In genomic region chr4:71147261-71147660, GRCh38 we compare ENCODE assay signal across 25 cellular contexts.
"Had no signal": no experiment of that assay in that cellular context is flagged by ENCODE, and none has a peak within 500 bp of the region (broad histone marks: within the 10 kb centered on the region; RNA-seq: fewer than 3 reads in every experiment).

No MANE protein-coding gene starts in this region.

- H3K4me3 ChIP-seq: coronary artery, esophagus muscularis mucosa, gastrocnemius medialis, sigmoid colon, upper lobe of right lung had no signal

- H3K36me3 ChIP-seq: esophagus muscularis mucosa, gastrocnemius medialis, sigmoid colon, upper lobe of right lung had no signal

- H3K9me3 ChIP-seq: esophagus muscularis mucosa, gastrocnemius medialis, sigmoid colon, upper lobe of right lung had no signal

- H3K9me3 Mint-ChIP-seq: activated CD4-positive, alpha-beta memory T cell treated with anti-CD3 and anti-CD28 coated beads, Interleukin-2, amount 10 ng/mL, durations not matched to agents 7 days and 5 days; activated naive CD4-positive, alpha-beta T cell treated with anti-CD3 and anti-CD28 coated beads, Interleukin-2, amount 50 U/mL, for 24 hours; activated T-helper 1 cell treated with anti-CD3 and anti-CD28 coated beads, Interleukin-12 subunit alpha, Interleukin-12 subunit beta, Interleukin-2, Interleukin-4 antibody, amounts not matched to agents 30 ng/mL and 10 ng/mL and 1 ng/mL, durations not matched to agents 14 hours and 24 hours and 36 hours; natural killer cell had no signal

- H3K36me3 Mint-ChIP-seq: activated CD8-positive, alpha-beta memory T cell treated with anti-CD3 and anti-CD28 coated beads, Interleukin-2, amount 10 ng/mL, durations not matched to agents 7 days and 5 days; natural killer cell had no signal

- H3K27me3 Mint-ChIP-seq: activated CD4-positive, alpha-beta memory T cell treated with anti-CD3 and anti-CD28 coated beads, Interleukin-2, amount 10 ng/mL, durations not matched to agents 7 days and 5 days; activated CD4-positive, alpha-beta T cell treated with anti-CD3 and anti-CD28 coated beads, Interleukin-2, amount 10 ng/mL, durations not matched to agents 24 days and 14 days; activated CD8-positive, alpha-beta memory T cell treated with anti-CD3 and anti-CD28 coated beads, Interleukin-2, amount 10 ng/mL, durations not matched to agents 7 days and 5 days; progenitor cell of endocrine pancreas had no signal

- ATAC-seq: activated CD4-positive, CD25-positive, alpha-beta regulatory T cell treated with anti-CD3 and anti-CD28 coated beads, Interleukin-2, amount 50 U/mL, for 24 hours; activated CD8-positive, alpha-beta memory T cell treated with anti-CD3 and anti-CD28 coated beads, Interleukin-2, amount 10 ng/mL, durations not matched to agents 7 days and 5 days; gastrocnemius medialis; natural killer cell; upper lobe of right lung had no signal

- H3K27me3 ChIP-seq: esophagus muscularis mucosa, gastrocnemius medialis, sigmoid colon, upper lobe of right lung had no signal

- H3K27ac ChIP-seq: esophagus muscularis mucosa, gastrocnemius medialis, sigmoid colon, upper lobe of right lung, VCaP had no signal

- DNase-seq: activated CD4-positive, alpha-beta memory T cell treated with anti-CD3 and anti-CD28 coated beads, Interleukin-2, amount 10 ng/mL, durations not matched to agents 7 days and 5 days; activated CD4-positive, alpha-beta T cell treated with anti-CD3 and anti-CD28 coated beads, Interleukin-2, amount 10 ng/mL, durations not matched to agents 24 days and 14 days; activated CD8-positive, alpha-beta memory T cell treated with anti-CD3 and anti-CD28 coated beads, Interleukin-2, amount 10 ng/mL, durations not matched to agents 7 days and 5 days; activated gamma-delta T cell treated with Interleukin-2 at 50 U/mL for 16 hours; activated T-cell treated with anti-CD3 and anti-CD28 coated beads for 4 hours; aorta; cerebellar nuclear complex; gastrocnemius medialis; hippocampal formation; kidney glomerular epithelial cell; midbrain; natural killer cell; retina; sigmoid colon; stimulated activated CD4-positive, alpha-beta T cell treated with anti-CD3 and anti-CD28 coated beads, Interleukin-4, amount 100 ng/mL, for 1 hour; stimulated activated naive CD4-positive, alpha-beta T cell; T-helper 2 cell; upper lobe of right lung had no signal

- H3K27ac Mint-ChIP-seq: activated CD4-positive, alpha-beta memory T cell treated with anti-CD3 and anti-CD28 coated beads, Interleukin-2, amount 10 ng/mL, durations not matched to agents 7 days and 5 days; activated CD4-positive, alpha-beta T cell treated with anti-CD3 and anti-CD28 coated beads, Interleukin-2, amount 10 ng/mL, durations not matched to agents 24 days and 14 days; activated CD8-positive, alpha-beta memory T cell treated with anti-CD3 and anti-CD28 coated beads, Interleukin-2, amount 10 ng/mL, durations not matched to agents 7 days and 5 days; activated naive CD4-positive, alpha-beta T cell treated with anti-CD3 and anti-CD28 coated beads, Interleukin-2, amount 50 U/mL, for 24 hours; activated T-helper 1 cell treated with anti-CD3 and anti-CD28 coated beads, Interleukin-12 subunit alpha, Interleukin-12 subunit beta, Interleukin-2, Interleukin-4 antibody, amounts not matched to agents 30 ng/mL and 10 ng/mL and 1 ng/mL, durations not matched to agents 14 hours and 24 hours and 36 hours; natural killer cell; progenitor cell of endocrine pancreas had no signal

- H3K4me1 Mint-ChIP-seq: activated CD4-positive, alpha-beta memory T cell treated with anti-CD3 and anti-CD28 coated beads, Interleukin-2, amount 10 ng/mL, durations not matched to agents 7 days and 5 days; activated CD4-positive, alpha-beta T cell treated with anti-CD3 and anti-CD28 coated beads, Interleukin-2, amount 10 ng/mL, durations not matched to agents 24 days and 14 days; activated CD8-positive, alpha-beta memory T cell treated with anti-CD3 and anti-CD28 coated beads, Interleukin-2, amount 10 ng/mL, durations not matched to agents 7 days and 5 days; activated naive CD4-positive, alpha-beta T cell treated with anti-CD3 and anti-CD28 coated beads, Interleukin-2, amount 50 U/mL, for 24 hours; natural killer cell had no signal

- H3K4me3 Mint-ChIP-seq: activated CD4-positive, alpha-beta memory T cell treated with anti-CD3 and anti-CD28 coated beads, Interleukin-2, amount 10 ng/mL, durations not matched to agents 7 days and 5 days; activated CD4-positive, alpha-beta T cell treated with anti-CD3 and anti-CD28 coated beads, Interleukin-2, amount 10 ng/mL, durations not matched to agents 24 days and 14 days; activated CD8-positive, alpha-beta memory T cell treated with anti-CD3 and anti-CD28 coated beads, Interleukin-2, amount 10 ng/mL, durations not matched to agents 7 days and 5 days; activated naive CD4-positive, alpha-beta T cell treated with anti-CD3 and anti-CD28 coated beads, Interleukin-2, amount 50 U/mL, for 24 hours; activated T-helper 1 cell treated with anti-CD3 and anti-CD28 coated beads, Interleukin-12 subunit alpha, Interleukin-12 subunit beta, Interleukin-2, Interleukin-4 antibody, amounts not matched to agents 30 ng/mL and 10 ng/mL and 1 ng/mL, durations not matched to agents 14 hours and 24 hours and 36 hours; natural killer cell had no signal

- H3K4me1 ChIP-seq: esophagus muscularis mucosa, gastrocnemius medialis, sigmoid colon, upper lobe of right lung had no signal
